Comparison of ENCODE assay signal across 17 cellular contexts in genomic region chr2:233363744-233364235, GRCh38. TPM values are rescaled to one million over a fixed set of nuclear protein-coding genes. Genes with fewer than 3 reads are reported as not detected.
DNase-seq lines count a peak whose midpoint lies in the region; ATAC-seq, FAIRE-seq and TF ChIP-seq lines count a peak whose summit lies in the region.
"Had no signal": no experiment of that assay in that cellular context is flagged by ENCODE, and none has a peak within 500 bp of the region (broad histone marks: within the 10 kb centered on the region; RNA-seq: fewer than 3 reads in every experiment).

No MANE protein-coding gene starts in this region.

- intact Hi-C loops in natural killer cell (cut with micrococcal nuclease), result no loop called here

- peak overlapping the region; percentile 65 to 79 for H3K27ac Mint-ChIP-seq in natural killer cell
- H3K27ac Mint-ChIP-seq: activated T-helper 2 cell treated with anti-CD3 and anti-CD28 coated beads, Interferon-gamma antibody, Interleukin-2, Interleukin-4, amounts not matched to agents 10 μg/mL and 5 μg/mL and 100 μg/mL, durations not matched to agents 14 hours and 24 hours and 36 hours had no signal

- no peak for DNase-seq in GM18507 (ENCODE audit: extremely low spot score, insufficient read length, low read depth)
- no peak for DNase-seq in natural killer cell
- DNase-seq in medulla oblongata (ENCODE audit: extremely low spot score), result no peak
- DNase-seq in SKM-1 (lab: John Stamatoyannopoulos, UW; ENCODE audit: unreplicated experiment), result no peak
- DNase-seq: activated CD4-positive, alpha-beta T cell treated with anti-CD3 and anti-CD28 coated beads, Interleukin-2, amount 50 U/mL, for 1 hour; C1 segment of cervical spinal cord; NCI-H1930; stimulated activated CD4-positive, alpha-beta T cell treated with anti-CD3 and anti-CD28 coated beads, Interleukin-4, amount 100 ng/mL, for 24 hours; T-helper 2 cell; uterus had no signal

- peaks cover 2 to 3% of the 10 kb centered on the region in 2 donors for H3K9me3 Mint-ChIP-seq in natural killer cell
- H3K9me3 Mint-ChIP-seq: activated T-helper 2 cell treated with anti-CD3 and anti-CD28 coated beads, Interferon-gamma antibody, Interleukin-2, Interleukin-4, amounts not matched to agents 10 μg/mL and 5 μg/mL and 100 μg/mL, durations not matched to agents 14 hours and 24 hours and 36 hours had no signal

- peak; percentile 57 for ATAC-seq in GM21529 (IDR thresholded peaks at IDR 0.05; ENCODE audit: unreplicated experiment)
- ATAC-seq in HG03342 (IDR thresholded peaks at IDR 0.05; ENCODE audit: unreplicated experiment), result peak; percentile 66
- no peak for ATAC-seq in natural killer cell
- ATAC-seq in HG02938 (IDR thresholded peaks at IDR 0.05; ENCODE audit: unreplicated experiment), result no peak
- ATAC-seq: sciatic nerve had no signal

- no peaks in the 10 kb centered on the region for H3K27me3 Mint-ChIP-seq in natural killer cell (ENCODE audit: low read depth in 2 of 2)

- TF ChIP-seq CTCF in natural killer cell (IDR thresholded peaks at IDR 0.05), result no peak

- peaks cover 14% of the 10 kb centered on the region for H3K36me3 Mint-ChIP-seq in natural killer cell

- peak overlapping the region; percentile 19 for H3K4me3 Mint-ChIP-seq in natural killer cell

- peak; percentile 84 for FAIRE-seq in GM18507 (lab: Jason Lieb, UNC)

- peaks cover 80 to 91% of the 10 kb centered on the region in 2 donors for H3K4me1 Mint-ChIP-seq in natural killer cell

RNA-seq across cellular contexts. Expression of gene DGKD, which starts 9.5 kb away (rescaled TPM):
- total RNA-seq in natural killer cell, result 100 to 1,000 TPM; 299 to 456 (median 329) TPM

RNA-seq across cellular contexts. Expression of gene SAG, which starts 56.2 kb away (rescaled TPM):
- total RNA-seq in natural killer cell, result under 1 TPM; 0.11 to 0.33 (median 0.12) TPM
- total RNA-seq: activated T-helper 2 cell treated with anti-CD3 and anti-CD28 coated beads, Interferon-gamma antibody, Interleukin-2, Interleukin-4, amounts not matched to agents 10 μg/mL and 5 μg/mL and 100 μg/mL, durations not matched to agents 14 hours and 24 hours and 36 hours; LHCN-M2; liver; sciatic nerve had no signal

Comparison
In these comparisons a context has a peak if more than half of its experiments do, and no peak if none do; other contexts are left out.
1. ATAC-seq: peak in GM21529 (single experiment) and HG03342 (single experiment); none in natural killer cell (0 of 3) and HG02938 (single experiment).